8 cellular contexts compared by ENCODE assay signal in the genomic region with DNA sequence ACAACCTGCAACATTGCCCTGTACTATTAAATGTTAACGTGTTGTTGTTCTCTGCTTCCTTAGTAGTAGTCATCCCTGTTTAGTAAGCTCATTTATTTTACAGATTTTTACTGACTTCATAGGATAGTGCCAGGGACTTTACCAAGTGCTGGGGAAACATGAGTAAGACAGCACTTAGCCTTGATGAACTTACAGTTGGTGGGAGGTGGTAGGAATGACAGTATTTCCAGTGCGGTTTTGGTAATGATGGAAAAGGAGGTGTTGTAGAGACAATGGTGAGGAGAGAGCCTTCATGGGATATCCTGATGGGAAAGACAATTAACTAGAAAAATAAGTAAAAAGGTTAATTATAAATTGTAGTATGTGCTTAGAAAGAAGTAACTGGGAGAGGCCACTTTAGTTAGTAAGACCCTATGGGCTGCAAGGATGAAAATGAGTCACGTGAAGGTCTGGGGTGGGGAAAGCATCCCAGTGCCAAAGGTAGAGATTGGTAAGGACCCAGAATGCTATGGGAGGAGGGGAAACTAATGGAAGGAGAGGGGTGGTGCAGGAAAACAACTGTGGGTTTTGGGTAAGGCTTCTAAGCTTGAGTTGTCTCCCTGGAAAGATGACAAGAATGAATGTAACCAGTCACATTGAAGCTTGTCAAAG. TPM values are rescaled to one million over a fixed set of nuclear protein-coding genes. Genes with fewer than 3 reads are reported as not detected.
DNase-seq lines count a peak whose midpoint lies in the region; ATAC-seq and TF ChIP-seq lines count a peak whose summit lies in the region.

No MANE protein-coding gene starts in this region.

- H3K27ac Mint-ChIP-seq in stimulated activated naive CD8-positive, alpha-beta T cell treated with anti-CD3 and anti-CD28 coated beads, Interleukin-15, amount 100 ng/mL, for 72 hours = no peak overlapping the region

- TF ChIP-seq CTCF in PC-3 (conservative IDR thresholded peaks at IDR 0.05; ENCODE audit: low read depth, low read length) = no peak

- no peak overlapping the region for H2AFZ ChIP-seq in PC-3 (ENCODE audit: low read length)

- no peak overlapping the region for H3K4me3 Mint-ChIP-seq in stimulated activated naive CD8-positive, alpha-beta T cell treated with anti-CD3 and anti-CD28 coated beads, Interleukin-15, amount 100 ng/mL, for 72 hours

- POLR2A ChIA-PET in PC-3 (lab: Charles Lee; ENCODE audit: unreplicated experiment) = no interaction called here

- no peaks in the 10 kb centered on the region for H3K9me3 ChIP-seq in PC-3 (ENCODE audit: low read length)

- peak overlapping the region; percentile 96 for H3K9ac ChIP-seq in PC-3 (ENCODE audit: low read length)

- peaks cover 22% of the 10 kb centered on the region for H3K4me1 ChIP-seq in PC-3 (ENCODE audit: insufficient read depth, low read length)

- peaks cover 72% of the 10 kb centered on the region for H3K79me2 ChIP-seq in PC-3 (ENCODE audit: low read length)

- no peaks in the 10 kb centered on the region for H3K9me3 Mint-ChIP-seq in stimulated activated naive CD8-positive, alpha-beta T cell treated with anti-CD3 and anti-CD28 coated beads, Interleukin-15, amount 100 ng/mL, for 72 hours

- no TSS peak for BruUV-seq in PC-3 (replicated peaks; lab: Mats Ljungman, UMichigan)

- intact Hi-C loops in PC-3 (cut with micrococcal nuclease) = loop anchor here (10.0 kb wide), 1 partner anchor 82 kb away; a partner anchor contains a TSS

- H3K36me3 ChIP-seq in PC-3 (ENCODE audit: low read depth, low read length) = no peaks in the 10 kb centered on the region

- H3K27me3 ChIP-seq in PC-3 (ENCODE audit: low read length) = no peaks in the 10 kb centered on the region

- no peaks in the 10 kb centered on the region for H3F3A ChIP-seq in PC-3 (ENCODE audit: low read length, unreplicated experiment)

- CTCF ChIA-PET in PC-3 (lab: Charles Lee) = interaction anchor here (0.6 kb wide), 1 partner anchor 175 kb away, joined by 3 read pairs; no protein-coding TSS in a partner anchor

- peak overlapping the region; percentile 84 for H3K4me3 ChIP-seq in PC-3 (ENCODE audit: low read length)

- ATAC-seq in PC-3 (peak; percentile 12; the same call in 1 of the 2 replicates), HG03135 (IDR thresholded peaks at IDR 0.05; ENCODE audit: unreplicated experiment) (no peak), GM18858 (IDR thresholded peaks at IDR 0.05; ENCODE audit: unreplicated experiment) (no peak)
- peak; percentile 13 for ATAC-seq in stimulated activated naive CD8-positive, alpha-beta T cell treated with anti-CD3 and anti-CD28 coated beads, Interleukin-15, amount 100 ng/mL, for 72 hours

- peak overlapping the region; percentile 95 for H3K4me2 ChIP-seq in PC-3 (ENCODE audit: low read length)

- H3K27me3 Mint-ChIP-seq in stimulated activated naive CD8-positive, alpha-beta T cell treated with anti-CD3 and anti-CD28 coated beads, Interleukin-15, amount 100 ng/mL, for 72 hours = no peaks in the 10 kb centered on the region

- DNase-seq in NCI-H748 (lab: John Stamatoyannopoulos, UW; ENCODE audit: unreplicated experiment) (peak; percentile 60), NCI-H748 treated with DMSO at 0.1 percent for 48 hours (lab: John Stamatoyannopoulos, UW) (no peak), PC-3 (peak; percentile 29), glomerular visceral epithelial cell (ENCODE audit: extremely low spot score) (peak; percentile 45), NCI-H524 (lab: John Stamatoyannopoulos, UW) (no peak)
- no peak for DNase-seq in stimulated activated naive CD8-positive, alpha-beta T cell treated with anti-CD3 and anti-CD28 coated beads, Interleukin-15, amount 100 ng/mL, for 72 hours

- H3K4me1 Mint-ChIP-seq in stimulated activated naive CD8-positive, alpha-beta T cell treated with anti-CD3 and anti-CD28 coated beads, Interleukin-15, amount 100 ng/mL, for 72 hours = peaks cover 31% of the 10 kb centered on the region

- H3K9me2 ChIP-seq in PC-3 (replicated peaks; ENCODE audit: low read length) = no peaks in the 10 kb centered on the region

- peaks cover 57% of the 10 kb centered on the region for H4K20me1 ChIP-seq in PC-3 (ENCODE audit: low read length)

- no peak overlapping the region for H3K27ac ChIP-seq in PC-3 (ENCODE audit: low read length)

RNA-seq across cellular contexts. Expression of a gene that starts 1.7 kb away (rescaled TPM):
- 14.7 and 15.1 TPM in 2 replicates for total RNA-seq in PC-3 (2014; rRNA removed)

Comparison
In these comparisons a context has a peak if more than half of its experiments do, and no peak if none do; other contexts are left out.
1. DNase-seq: peak in NCI-H748 (single experiment), PC-3 (single experiment) and glomerular visceral epithelial cell (single experiment); none in NCI-H748 treated with DMSO at 0.1 percent for 48 hours (single experiment), stimulated activated naive CD8-positive, alpha-beta T cell treated with anti-CD3 and anti-CD28 coated beads, Interleukin-15, amount 100 ng/mL, for 72 hours (0 of 2) and NCI-H524 (0 of 2).
2. ATAC-seq: peak in PC-3 (single experiment) and stimulated activated naive CD8-positive, alpha-beta T cell treated with anti-CD3 and anti-CD28 coated beads, Interleukin-15, amount 100 ng/mL, for 72 hours (single experiment); none in HG03135 (single experiment) and GM18858 (single experiment).